ENCODE assay signal across 8 cellular contexts in the genomic region with DNA sequence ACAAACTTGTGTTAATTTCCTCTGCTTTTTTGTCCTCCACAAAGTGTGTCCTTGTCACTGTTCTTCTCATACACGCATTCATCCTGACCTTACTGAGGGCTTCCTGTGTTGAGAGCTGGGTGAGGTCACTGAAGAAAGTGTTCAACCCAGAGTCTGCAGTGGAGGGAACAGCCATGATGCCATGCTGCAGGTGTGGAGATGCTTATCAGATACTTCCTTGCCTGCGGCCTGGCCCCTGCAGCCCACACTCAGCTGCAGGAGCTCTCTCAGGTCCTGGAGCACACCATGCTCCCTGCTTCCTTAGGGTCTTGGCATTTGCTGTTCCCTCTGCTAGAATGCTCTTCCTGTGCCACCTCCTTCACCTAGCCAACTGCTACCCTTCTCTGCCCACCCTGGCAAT.
A peak's percentile ranks its signal among the peaks of the same experiment; 100 is the strongest.
DNase-seq lines count a peak whose midpoint lies in the region; ATAC-seq and TF ChIP-seq lines count a peak whose summit lies in the region.

No MANE protein-coding gene starts in this region.

- no peak for TF ChIP-seq POLR2A in tibial nerve (IDR thresholded peaks at IDR 0.05)

- DNase-seq in activated T-helper 2 cell treated with anti-CD3 and anti-CD28 coated beads, Interferon-gamma antibody, Interleukin-2, Interleukin-4, amounts not matched to agents 10 μg/mL and 5 μg/mL and 100 μg/mL, durations not matched to agents 14 hours and 24 hours and 36 hours (ENCODE audit: low spot score) = peak; percentile 41
- DNase-seq in sciatic nerve (ENCODE audit: low spot score) (no peak), NOMO-1 treated with DMSO at 0.1 percent for 48 hours (lab: John Stamatoyannopoulos, UW; ENCODE audit: unreplicated experiment) (no peak), tibial nerve (ENCODE audit: low spot score in 2 of 2) (no peak)
- DNase-seq in effector CD8-positive, alpha-beta T cell (lab: John Stamatoyannopoulos, UW) = no peak

- no peak overlapping the region for H3K4me3 Mint-ChIP-seq in activated T-helper 2 cell treated with anti-CD3 and anti-CD28 coated beads, Interferon-gamma antibody, Interleukin-2, Interleukin-4, amounts not matched to agents 10 μg/mL and 5 μg/mL and 100 μg/mL, durations not matched to agents 14 hours and 24 hours and 36 hours (ENCODE audit: low read depth)

- H3K36me3 ChIP-seq in tibial nerve = no peaks in the 10 kb centered on the region

- peak overlapping the region; percentile 80 for H3K27ac Mint-ChIP-seq in activated T-helper 2 cell treated with anti-CD3 and anti-CD28 coated beads, Interferon-gamma antibody, Interleukin-2, Interleukin-4, amounts not matched to agents 10 μg/mL and 5 μg/mL and 100 μg/mL, durations not matched to agents 14 hours and 24 hours and 36 hours

- ATAC-seq in GM19043 (IDR thresholded peaks at IDR 0.05; ENCODE audit: low read depth, unreplicated experiment) (peak; percentile 44), sciatic nerve (peak; percentile 33), HG02970 (IDR thresholded peaks at IDR 0.05; ENCODE audit: low FRiP score, unreplicated experiment) (no peak)

- TF ChIP-seq RAD21 in Ishikawa (IDR thresholded peaks at IDR 0.05; ENCODE audit: low read depth) = no peak

- intact Hi-C loops in activated T-helper 2 cell treated with anti-CD3 and anti-CD28 coated beads, Interferon-gamma antibody, Interleukin-2, Interleukin-4, amounts not matched to agents 10 μg/mL and 5 μg/mL and 100 μg/mL, durations not matched to agents 14 hours and 24 hours and 36 hours (cut with micrococcal nuclease) = loop anchor here (2.0 kb wide), 1 partner anchor 108 kb away; a partner anchor contains a TSS
- intact Hi-C loops in sciatic nerve (cut with DNase I) = no loop called here

- TF ChIP-seq EP300 in Ishikawa (IDR thresholded peaks at IDR 0.05; ENCODE audit: borderline replicate concordance) (no peak), tibial nerve (IDR thresholded peaks at IDR 0.05) (no peak)

- no peaks in the 10 kb centered on the region for H3K27me3 ChIP-seq in tibial nerve

- H3K9me3 ChIP-seq in tibial nerve = no peaks in the 10 kb centered on the region

- TF ChIP-seq CTCF in tibial nerve (IDR thresholded peaks at IDR 0.05) = no peak

- no peak overlapping the region for H3K4me3 ChIP-seq in tibial nerve

- WGBS in tibial nerve, 2 donors = 68 to 74% methylated on average over 2 of the region's 2 CpGs

- no peaks in the 10 kb centered on the region for H3K36me3 Mint-ChIP-seq in activated T-helper 2 cell treated with anti-CD3 and anti-CD28 coated beads, Interferon-gamma antibody, Interleukin-2, Interleukin-4, amounts not matched to agents 10 μg/mL and 5 μg/mL and 100 μg/mL, durations not matched to agents 14 hours and 24 hours and 36 hours (ENCODE audit: low read depth)

- H3K27ac ChIP-seq in tibial nerve = peak overlapping the region in 2 of 4 donors; percentile 76 to 85

- peaks cover 1% of the 10 kb centered on the region for H3K27me3 Mint-ChIP-seq in activated T-helper 2 cell treated with anti-CD3 and anti-CD28 coated beads, Interferon-gamma antibody, Interleukin-2, Interleukin-4, amounts not matched to agents 10 μg/mL and 5 μg/mL and 100 μg/mL, durations not matched to agents 14 hours and 24 hours and 36 hours (ENCODE audit: low read depth)

- peaks cover 0 to 38% (median 17%) of the 10 kb centered on the region in 4 donors for H3K4me1 ChIP-seq in tibial nerve

- peaks cover 31% of the 10 kb centered on the region for H3K4me1 Mint-ChIP-seq in activated T-helper 2 cell treated with anti-CD3 and anti-CD28 coated beads, Interferon-gamma antibody, Interleukin-2, Interleukin-4, amounts not matched to agents 10 μg/mL and 5 μg/mL and 100 μg/mL, durations not matched to agents 14 hours and 24 hours and 36 hours (ENCODE audit: low read depth)

- H3K9me3 Mint-ChIP-seq in activated T-helper 2 cell treated with anti-CD3 and anti-CD28 coated beads, Interferon-gamma antibody, Interleukin-2, Interleukin-4, amounts not matched to agents 10 μg/mL and 5 μg/mL and 100 μg/mL, durations not matched to agents 14 hours and 24 hours and 36 hours = no peaks in the 10 kb centered on the region

TF ChIP-seq in Ishikawa, 13 proteins besides CTCF, POLR2A, EP300 and RAD21:
- no peak for TF ChIP-seq EGR1 (IDR thresholded peaks at IDR 0.05)
- TF ChIP-seq, protein P1, sequence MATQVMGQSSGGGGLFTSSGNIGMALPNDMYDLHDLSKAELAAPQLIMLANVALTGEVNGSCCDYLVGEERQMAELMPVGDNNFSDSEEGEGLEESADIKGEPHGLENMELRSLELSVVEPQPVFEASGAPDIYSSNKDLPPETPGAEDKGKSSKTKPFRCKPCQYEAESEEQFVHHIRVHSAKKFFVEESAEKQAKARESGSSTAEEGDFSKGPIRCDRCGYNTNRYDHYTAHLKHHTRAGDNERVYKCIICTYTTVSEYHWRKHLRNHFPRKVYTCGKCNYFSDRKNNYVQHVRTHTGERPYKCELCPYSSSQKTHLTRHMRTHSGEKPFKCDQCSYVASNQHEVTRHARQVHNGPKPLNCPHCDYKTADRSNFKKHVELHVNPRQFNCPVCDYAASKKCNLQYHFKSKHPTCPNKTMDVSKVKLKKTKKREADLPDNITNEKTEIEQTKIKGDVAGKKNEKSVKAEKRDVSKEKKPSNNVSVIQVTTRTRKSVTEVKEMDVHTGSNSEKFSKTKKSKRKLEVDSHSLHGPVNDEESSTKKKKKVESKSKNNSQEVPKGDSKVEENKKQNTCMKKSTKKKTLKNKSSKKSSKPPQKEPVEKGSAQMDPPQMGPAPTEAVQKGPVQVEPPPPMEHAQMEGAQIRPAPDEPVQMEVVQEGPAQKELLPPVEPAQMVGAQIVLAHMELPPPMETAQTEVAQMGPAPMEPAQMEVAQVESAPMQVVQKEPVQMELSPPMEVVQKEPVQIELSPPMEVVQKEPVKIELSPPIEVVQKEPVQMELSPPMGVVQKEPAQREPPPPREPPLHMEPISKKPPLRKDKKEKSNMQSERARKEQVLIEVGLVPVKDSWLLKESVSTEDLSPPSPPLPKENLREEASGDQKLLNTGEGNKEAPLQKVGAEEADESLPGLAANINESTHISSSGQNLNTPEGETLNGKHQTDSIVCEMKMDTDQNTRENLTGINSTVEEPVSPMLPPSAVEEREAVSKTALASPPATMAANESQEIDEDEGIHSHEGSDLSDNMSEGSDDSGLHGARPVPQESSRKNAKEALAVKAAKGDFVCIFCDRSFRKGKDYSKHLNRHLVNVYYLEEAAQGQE (IDR thresholded peaks at IDR 0.05; ENCODE audit: low read depth) = peak; percentile 54
TF ChIP-seq in Ishikawa: peak in this region for 1.
